In the genomic region with DNA sequence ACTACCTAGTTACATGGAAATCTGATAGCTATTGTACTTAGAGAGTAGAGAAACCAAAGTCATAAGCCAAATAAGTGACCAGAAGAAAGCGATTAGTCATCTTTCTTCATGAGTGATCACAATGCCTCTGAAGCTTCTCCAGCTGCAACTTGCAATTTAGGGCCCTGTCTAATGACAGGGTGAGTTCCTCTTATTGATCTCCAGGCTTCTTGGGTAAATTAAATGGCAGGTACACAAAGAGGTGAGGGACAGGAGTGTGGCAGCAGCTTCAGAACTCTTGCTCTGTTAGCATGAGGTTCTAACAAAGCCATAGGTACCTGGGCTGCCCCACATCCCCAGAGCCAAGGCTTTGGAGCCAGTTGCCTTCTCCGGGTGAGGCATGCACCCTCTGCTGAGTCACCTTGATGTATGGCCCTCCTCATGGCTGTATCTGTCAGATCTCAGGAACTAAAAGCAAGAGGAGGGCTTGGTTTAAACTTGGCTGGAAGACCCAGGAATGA, we compare ENCODE assay signal across 11 cellular contexts.
DNase-seq lines count a peak whose midpoint lies in the region; ATAC-seq lines count a peak whose summit lies in the region.
"Had no signal": no experiment of that assay in that cellular context is flagged by ENCODE, and none has a peak within 500 bp of the region (broad histone marks: within the 10 kb centered on the region; RNA-seq: fewer than 3 reads in every experiment).

No MANE protein-coding gene starts in this region.

- H3K18ac ChIP-seq in mesenchymal stem cell (ENCODE audit: low read depth in 1 of 2, low read length in 2 of 2): no peak overlapping the region

- no peak overlapping the region for H2BK12ac ChIP-seq in mesenchymal stem cell (ENCODE audit: low read length in 2 of 2)

- no peak overlapping the region for H3K23ac ChIP-seq in mesenchymal stem cell (ENCODE audit: low read length in 2 of 2)

- H3K79me1 ChIP-seq in mesenchymal stem cell (replicated peaks; ENCODE audit: low read length, poor library complexity, severe bottlenecking): no peaks in the 10 kb centered on the region

- no peak overlapping the region for H4K91ac ChIP-seq in mesenchymal stem cell (ENCODE audit: low read length)

- DNase-seq in NCI-H2227 (lab: John Stamatoyannopoulos, UW; ENCODE audit: unreplicated experiment) (peak; percentile 44), mesenchymal stem cell (no peak), DMS114 treated with DMSO at 0.1 percent for 48 hours (lab: John Stamatoyannopoulos, UW; ENCODE audit: unreplicated experiment) (no peak), COR-L47 (lab: John Stamatoyannopoulos, UW) (no peak), T1000 (lab: John Stamatoyannopoulos, UW) (no peak)
- DNase-seq: activated T-cell treated with anti-CD3 and anti-CD28 coated beads, Interleukin-2, amount 50 U/mL, for 24 hours; H9; NCI-H1092 treated with DMSO at 0.1 percent for 48 hours had no signal

- no peak overlapping the region for H3K9ac ChIP-seq in mesenchymal stem cell (ENCODE audit: low read length)

- no peak overlapping the region for H3K4me3 ChIP-seq in mesenchymal stem cell (ENCODE audit: insufficient read depth in 1 of 2, low read depth in 1 of 2, low read length in 2 of 2)
- H3K4me3 ChIP-seq: SK-N-MC had no signal

- H3K27me3 ChIP-seq in mesenchymal stem cell (ENCODE audit: control insufficient read depth in 1 of 2, insufficient read depth in 1 of 2, low read length in 2 of 2): no peaks in the 10 kb centered on the region

- H3K36me3 ChIP-seq in mesenchymal stem cell (ENCODE audit: control insufficient read depth in 1 of 2, insufficient read depth in 2 of 2, low read depth in 1 of 2, low read length in 2 of 2): no peaks in the 10 kb centered on the region

- no peaks in the 10 kb centered on the region for H3K9me3 ChIP-seq in mesenchymal stem cell (ENCODE audit: control insufficient read depth, low read length)

- no peak overlapping the region for H3K4ac ChIP-seq in mesenchymal stem cell (ENCODE audit: low read depth in 1 of 2, low read length in 2 of 2)

- H3K4me2 ChIP-seq in mesenchymal stem cell (ENCODE audit: low read length, poor library complexity, severe bottlenecking): no peak overlapping the region

- no peak overlapping the region for H3K14ac ChIP-seq in mesenchymal stem cell (ENCODE audit: low read length in 2 of 2)

- H4K8ac ChIP-seq in mesenchymal stem cell (ENCODE audit: low read length): no peak overlapping the region

- H3K27ac ChIP-seq in mesenchymal stem cell (ENCODE audit: low read length, poor library complexity, severe bottlenecking): peak overlapping the region; percentile 43
- H3K27ac ChIP-seq: SK-N-MC had no signal

- H2BK15ac ChIP-seq in mesenchymal stem cell (ENCODE audit: low read depth, poor library complexity, severe bottlenecking): no peak overlapping the region

- H2AK5ac ChIP-seq in mesenchymal stem cell (ENCODE audit: low read length, severe bottlenecking): peak overlapping the region; percentile 23

- H3K4me1 ChIP-seq in mesenchymal stem cell (ENCODE audit: control insufficient read depth, insufficient read depth, low read depth, low read length): peaks cover 15% of the 10 kb centered on the region

- 76% methylated on average over 2 of the region's 2 CpGs for WGBS in mesenchymal stem cell

- H2BK5ac ChIP-seq in mesenchymal stem cell (ENCODE audit: low read depth, low read length, poor library complexity, severe bottlenecking): no peak overlapping the region

- no peak overlapping the region for H2BK120ac ChIP-seq in mesenchymal stem cell (ENCODE audit: low read depth, low read length)

- ATAC-seq in GM18909 (IDR thresholded peaks at IDR 0.05; ENCODE audit: poor library complexity, unreplicated experiment): peak; percentile 41
- ATAC-seq in HG02798 (IDR thresholded peaks at IDR 0.05; ENCODE audit: poor library complexity, unreplicated experiment): peak; percentile 30

- H2AFZ ChIP-seq in mesenchymal stem cell (ENCODE audit: low read depth, low read length): no peak overlapping the region
